Comparison of ENCODE assay signal across 8 cellular contexts in genomic region chr11:96207459-96208449, GRCh38.
DNase-seq lines count a peak whose midpoint lies in the region; ATAC-seq and TF ChIP-seq lines count a peak whose summit lies in the region.

No MANE protein-coding gene starts in this region.

- peak overlapping the region; percentile 68 to 89 (median 79); a peak in 21 of 22 replicates for H3K27ac ChIP-seq in BLaER1 treated with 17β-estradiol and CSF1 and Interleukin-3, amounts not matched to agents 10 nM and 100 nM
- peak overlapping the region; percentile 37 for H3K27ac ChIP-seq in HL-60 (replicated peaks)

- ATAC-seq in HG03520 (IDR thresholded peaks at IDR 0.05; ENCODE audit: unreplicated experiment): no peak
- ATAC-seq in HG03045 (IDR thresholded peaks at IDR 0.05; ENCODE audit: unreplicated experiment): no peak

- DNase-seq in HL-60 (ENCODE audit: low read depth in 1 of 2, low spot score in 1 of 2) (peak in 1 of 2 experiments; percentile 19), medulla oblongata (ENCODE audit: extremely low spot score) (peak; percentile 68), midbrain (lab: John Stamatoyannopoulos, UW) (no peak), SHP77 treated with DMSO at 0.1 percent for 48 hours (lab: John Stamatoyannopoulos, UW) (no peak)
- DNase-seq in activated T-helper 1 cell treated with anti-CD3 and anti-CD28 coated beads, Interleukin-12 subunit alpha, Interleukin-12 subunit beta, Interleukin-2, Interleukin-4 antibody, amounts not matched to agents 30 ng/mL and 10 ng/mL and 1 ng/mL, durations not matched to agents 14 hours and 24 hours and 36 hours (ENCODE audit: low spot score): no peak

- peak overlapping the region; percentile 32 to 71 (median 61); a peak in 21 of 22 replicates for H3K9ac ChIP-seq in BLaER1 treated with 17β-estradiol and CSF1 and Interleukin-3, amounts not matched to agents 10 nM and 100 nM

- no peaks in the 10 kb centered on the region for H3K27me3 ChIP-seq in BLaER1 treated with 17β-estradiol and CSF1 and Interleukin-3, amounts not matched to agents 10 nM and 100 nM
- H3K27me3 ChIP-seq in HL-60 (ENCODE audit: insufficient read depth, poor library complexity, severe bottlenecking): no peaks in the 10 kb centered on the region

- peaks cover 10% of the 10 kb centered on the region for H3K36me3 Mint-ChIP-seq in activated T-helper 1 cell treated with anti-CD3 and anti-CD28 coated beads, Interleukin-12 subunit alpha, Interleukin-12 subunit beta, Interleukin-2, Interleukin-4 antibody, amounts not matched to agents 30 ng/mL and 10 ng/mL and 1 ng/mL, durations not matched to agents 14 hours and 24 hours and 36 hours (ENCODE audit: low read depth)

- peak overlapping the region; percentile 95 for H3K27ac Mint-ChIP-seq in activated T-helper 1 cell treated with anti-CD3 and anti-CD28 coated beads, Interleukin-12 subunit alpha, Interleukin-12 subunit beta, Interleukin-2, Interleukin-4 antibody, amounts not matched to agents 30 ng/mL and 10 ng/mL and 1 ng/mL, durations not matched to agents 14 hours and 24 hours and 36 hours

- no peaks in the 10 kb centered on the region for H4K20me1 ChIP-seq in BLaER1 treated with 17β-estradiol and CSF1 and Interleukin-3, amounts not matched to agents 10 nM and 100 nM

- H3K4me1 Mint-ChIP-seq in activated T-helper 1 cell treated with anti-CD3 and anti-CD28 coated beads, Interleukin-12 subunit alpha, Interleukin-12 subunit beta, Interleukin-2, Interleukin-4 antibody, amounts not matched to agents 30 ng/mL and 10 ng/mL and 1 ng/mL, durations not matched to agents 14 hours and 24 hours and 36 hours (ENCODE audit: low read depth): peaks cover 83% of the 10 kb centered on the region

- H3K36me3 ChIP-seq in BLaER1 treated with 17β-estradiol and CSF1 and Interleukin-3, amounts not matched to agents 10 nM and 100 nM: peaks cover 0 to 15% (median 0%) of the 10 kb centered on the region in 11 experiments; a peak in 5 of 22 replicates

- no peaks in the 10 kb centered on the region for H3K9me3 Mint-ChIP-seq in activated T-helper 1 cell treated with anti-CD3 and anti-CD28 coated beads, Interleukin-12 subunit alpha, Interleukin-12 subunit beta, Interleukin-2, Interleukin-4 antibody, amounts not matched to agents 30 ng/mL and 10 ng/mL and 1 ng/mL, durations not matched to agents 14 hours and 24 hours and 36 hours

- H3K4me2 ChIP-seq in BLaER1 treated with 17β-estradiol and CSF1 and Interleukin-3, amounts not matched to agents 10 nM and 100 nM: peak overlapping the region; percentile 68 to 93 (median 89)

- peaks cover 0 to 5% (median 0%) of the 10 kb centered on the region in 11 experiments; a peak in 1 of 22 replicates for H3K9me3 ChIP-seq in BLaER1 treated with 17β-estradiol and CSF1 and Interleukin-3, amounts not matched to agents 10 nM and 100 nM (replicated peaks in 1 of 11)

- peak overlapping the region; percentile 20 to 54 (median 35); a peak in 13 of 20 replicates for H3K4me3 ChIP-seq in BLaER1 treated with 17β-estradiol and CSF1 and Interleukin-3, amounts not matched to agents 10 nM and 100 nM
- no peak overlapping the region for H3K4me3 ChIP-seq in HL-60 (replicated peaks; ENCODE audit: insufficient read depth, low read length)

- no peak for TF ChIP-seq CTCF in HL-60 (IDR thresholded peaks at IDR 0.05; ENCODE audit: insufficient read depth, low read length)

- no peaks in the 10 kb centered on the region for H3K27me3 Mint-ChIP-seq in activated T-helper 1 cell treated with anti-CD3 and anti-CD28 coated beads, Interleukin-12 subunit alpha, Interleukin-12 subunit beta, Interleukin-2, Interleukin-4 antibody, amounts not matched to agents 30 ng/mL and 10 ng/mL and 1 ng/mL, durations not matched to agents 14 hours and 24 hours and 36 hours (ENCODE audit: insufficient read depth)

- intact Hi-C loops in activated T-helper 1 cell treated with anti-CD3 and anti-CD28 coated beads, Interleukin-12 subunit alpha, Interleukin-12 subunit beta, Interleukin-2, Interleukin-4 antibody, amounts not matched to agents 30 ng/mL and 10 ng/mL and 1 ng/mL, durations not matched to agents 14 hours and 24 hours and 36 hours (cut with micrococcal nuclease): loop anchor here (2.0 kb wide), 1 partner anchor 47 kb away; no protein-coding TSS in a partner anchor

- peak overlapping the region; percentile 72 for H3K4me3 Mint-ChIP-seq in activated T-helper 1 cell treated with anti-CD3 and anti-CD28 coated beads, Interleukin-12 subunit alpha, Interleukin-12 subunit beta, Interleukin-2, Interleukin-4 antibody, amounts not matched to agents 30 ng/mL and 10 ng/mL and 1 ng/mL, durations not matched to agents 14 hours and 24 hours and 36 hours

- H3K4me1 ChIP-seq in BLaER1 treated with 17β-estradiol and CSF1 and Interleukin-3, amounts not matched to agents 10 nM and 100 nM: peaks cover 34 to 100% (median 69%) of the 10 kb centered on the region in 10 experiments
